ENCODE assay signal across 1 cellular context in the genomic region with DNA sequence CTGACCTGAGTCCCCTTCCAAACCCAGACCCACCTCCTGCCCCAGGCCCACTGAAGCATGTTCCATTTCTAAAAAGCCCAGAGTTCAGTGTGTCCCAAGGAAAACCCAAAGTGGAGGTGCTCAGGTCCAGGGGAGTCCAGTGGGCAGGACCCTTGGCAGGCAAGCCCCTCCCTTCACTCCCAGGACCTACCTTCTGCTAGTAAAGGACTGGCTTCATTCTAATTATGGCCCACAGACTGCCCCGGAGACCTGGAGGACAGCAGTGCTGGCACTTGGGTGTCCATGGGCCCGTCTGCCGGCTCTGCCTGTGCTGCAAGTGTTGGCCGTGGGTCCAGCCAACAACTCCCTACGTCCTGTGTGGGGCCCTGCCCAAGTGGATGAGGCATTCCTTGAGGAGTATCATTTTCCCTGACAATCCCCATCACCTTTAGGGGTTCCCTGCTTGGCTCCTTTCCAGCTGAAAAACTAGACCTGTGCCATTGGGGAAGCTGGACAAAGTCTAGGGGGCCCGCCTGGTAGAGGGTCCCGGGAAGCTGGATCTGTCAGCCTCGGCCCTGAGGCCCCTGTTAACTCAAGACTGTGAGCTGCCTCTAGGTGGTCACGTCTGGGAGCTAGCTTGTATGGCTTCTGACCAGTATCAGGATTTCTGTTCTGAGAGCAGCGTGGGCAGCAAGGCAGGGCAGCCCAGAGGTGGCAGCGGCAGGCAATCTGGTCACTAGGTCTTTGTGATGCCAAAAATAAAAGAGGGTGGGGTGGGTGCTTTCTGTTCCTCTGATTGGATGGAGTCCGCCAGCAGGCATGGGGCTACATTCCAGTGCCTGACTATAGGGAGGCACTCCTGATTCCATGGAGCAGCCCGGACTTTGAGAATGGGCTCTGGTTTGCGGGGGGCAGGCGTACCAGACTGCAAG.
A peak's percentile ranks its signal among the peaks of the same experiment; 100 is the strongest.
TF ChIP-seq lines count a peak whose summit lies in the region.

No MANE protein-coding gene starts in this region.

TF ChIP-seq in K562, 482 proteins besides CTCF, POLR2A, EP300 and RAD21:
- TF ChIP-seq POLR2G (IDR thresholded peaks at IDR 0.05; ENCODE audit: low read depth, low read length) (peak; percentile 3), ZNF282 (CRISPR knock-in tag; IDR thresholded peaks at IDR 0.05) (no peak)
